8 cellular contexts compared by ENCODE assay signal in the genomic region with DNA sequence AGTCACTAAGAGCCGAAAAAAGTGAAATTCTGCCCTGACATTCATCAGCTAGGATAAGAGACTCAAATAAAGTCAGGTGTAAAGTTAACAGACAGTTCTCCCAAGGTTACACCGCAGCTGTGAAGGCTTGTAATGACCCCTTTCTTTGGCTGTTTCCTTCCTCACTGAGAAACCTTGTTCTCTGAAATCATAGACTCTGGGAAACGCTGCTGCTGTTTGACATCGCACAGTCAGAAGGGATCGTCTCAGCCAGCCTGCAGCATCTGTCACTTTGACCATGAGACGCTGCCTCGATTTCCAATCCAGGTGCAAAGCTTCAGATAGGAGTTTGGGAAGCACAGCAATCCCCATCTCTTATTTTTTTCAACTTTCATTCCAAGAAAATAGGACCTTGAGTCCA. TPM values are rescaled to one million over a fixed set of nuclear protein-coding genes. Genes with fewer than 3 reads are reported as not detected.
DNase-seq lines count a peak whose midpoint lies in the region; ATAC-seq and TF ChIP-seq lines count a peak whose summit lies in the region.

No MANE protein-coding gene starts in this region.

- peak overlapping the region; percentile 74; the same call in 1 of the 2 replicates for H3K9ac ChIP-seq in SK-N-SH
- H3K9ac ChIP-seq in iPS-18a (ENCODE audit: low read length): peak overlapping the region; percentile 69
- H3K9ac ChIP-seq in subcutaneous abdominal adipose tissue (ENCODE audit: low read length in 5 of 5): peak overlapping the region in 2 of 5 donors; percentile 68 to 71

- no peaks in the 10 kb centered on the region for H3K27me3 Mint-ChIP-seq in activated CD4-positive, alpha-beta memory T cell treated with anti-CD3 and anti-CD28 coated beads, Interleukin-2, amount 10 ng/mL, durations not matched to agents 7 days and 5 days

- WGBS in SK-N-SH (ENCODE audit: low lambda C conversion rate): 46% methylated on average over 7 of the region's 7 CpGs

- no peak for ATAC-seq in SK-N-SH treated with all-trans-retinoic acid at 6 μM for 48 hours

- no peak for TF ChIP-seq EP300 in SK-N-SH (IDR thresholded peaks at IDR 0.05; ENCODE audit: borderline replicate concordance in 1 of 2, low read depth in 1 of 2, low read length in 1 of 2)

- H3K27ac ChIP-seq in SK-N-SH (ENCODE audit: low read depth in 2 of 2, low read length in 1 of 2) (peak overlapping the region; percentile 18 to 51; a peak in 2 of 4 replicates), iPS-18a (ENCODE audit: low read length) (no peak overlapping the region), subcutaneous abdominal adipose tissue (ENCODE audit: low read depth, low read length) (peak overlapping the region; percentile 27)

- H3K27me3 ChIP-seq in SK-N-SH (ENCODE audit: insufficient read depth) (no peaks in the 10 kb centered on the region), iPS-18a (ENCODE audit: control insufficient read depth, insufficient read depth, low read length) (peaks cover 12% of the 10 kb centered on the region), subcutaneous abdominal adipose tissue (ENCODE audit: control insufficient read depth in 5 of 5, insufficient read depth in 4 of 5, low read length in 5 of 5) (no peaks in the 10 kb centered on the region)

- no peaks in the 10 kb centered on the region for H3K36me3 Mint-ChIP-seq in activated CD4-positive, alpha-beta memory T cell treated with anti-CD3 and anti-CD28 coated beads, Interleukin-2, amount 10 ng/mL, durations not matched to agents 7 days and 5 days (ENCODE audit: low read depth)

- peak overlapping the region; percentile 83; the same call in 1 of the 2 replicates for H2AFZ ChIP-seq in SK-N-SH (ENCODE audit: low read depth)

- no peaks in the 10 kb centered on the region for H3K79me2 ChIP-seq in SK-N-SH (ENCODE audit: insufficient read depth)

- CTCF ChIA-PET in SK-N-SH (lab: Yijun Ruan, JAX): interaction anchor here (1.0 to 6.9 kb wide), 6 partner anchors 9 to 161 kb away, joined by 3 to 59 read pairs (median 6); a partner anchor contains a TSS
- CTCF ChIA-PET in activated CD4-positive, alpha-beta memory T cell treated with anti-CD3 and anti-CD28 coated beads, Interleukin-2, amount 10 ng/mL, durations not matched to agents 7 days and 5 days (lab: Charles Lee): interaction anchor here (0.8 to 5.1 kb wide), 5 partner anchors 16 to 183 kb away, joined by 3 to 34 read pairs (median 3); a partner anchor contains a TSS

- POLR2A ChIA-PET in SK-N-SH (lab: Yijun Ruan, JAX): no interaction called here
- POLR2A ChIA-PET in activated CD4-positive, alpha-beta memory T cell treated with anti-CD3 and anti-CD28 coated beads, Interleukin-2, amount 10 ng/mL, durations not matched to agents 7 days and 5 days (lab: Charles Lee): interaction anchor here (0.7 to 3.1 kb wide), 7 partner anchors 10 to 156 kb away, joined by 3 to 22 read pairs (median 4); a partner anchor contains a TSS

- no peaks in the 10 kb centered on the region for H3K9me3 Mint-ChIP-seq in activated CD4-positive, alpha-beta memory T cell treated with anti-CD3 and anti-CD28 coated beads, Interleukin-2, amount 10 ng/mL, durations not matched to agents 7 days and 5 days

- no peaks in the 10 kb centered on the region for H3K9me3 ChIP-seq in SK-N-SH
- no peaks in the 10 kb centered on the region for H3K9me3 ChIP-seq in iPS-18a (ENCODE audit: control insufficient read depth, low read depth, low read length)
- no peaks in the 10 kb centered on the region for H3K9me3 ChIP-seq in subcutaneous abdominal adipose tissue (ENCODE audit: control insufficient read depth in 5 of 5, low read length in 5 of 5)

- H3K4me1 Mint-ChIP-seq in activated CD4-positive, alpha-beta memory T cell treated with anti-CD3 and anti-CD28 coated beads, Interleukin-2, amount 10 ng/mL, durations not matched to agents 7 days and 5 days: peaks cover 31% of the 10 kb centered on the region

- no peaks in the 10 kb centered on the region for H4K20me1 ChIP-seq in SK-N-SH (ENCODE audit: insufficient read depth)

- DNase-seq in SK-N-SH: no peak
- DNase-seq in activated CD4-positive, alpha-beta memory T cell treated with anti-CD3 and anti-CD28 coated beads, Interleukin-2, amount 10 ng/mL, durations not matched to agents 7 days and 5 days: no peak
- DNase-seq in NCI-H524 (lab: John Stamatoyannopoulos, UW): no peak
- no peak for DNase-seq in NCI-H1105 (lab: John Stamatoyannopoulos, UW)
- DNase-seq in MV-4-11 (lab: John Stamatoyannopoulos, UW): no peak

- peak overlapping the region; percentile 95 for H3K4me2 ChIP-seq in SK-N-SH

- peak overlapping the region; percentile 81 for H3K4me3 Mint-ChIP-seq in activated CD4-positive, alpha-beta memory T cell treated with anti-CD3 and anti-CD28 coated beads, Interleukin-2, amount 10 ng/mL, durations not matched to agents 7 days and 5 days

- no peak for TF ChIP-seq RAD21 in SK-N-SH (IDR thresholded peaks at IDR 0.05; ENCODE audit: low read length)

- peak overlapping the region; percentile 9 for H3K27ac Mint-ChIP-seq in activated CD4-positive, alpha-beta memory T cell treated with anti-CD3 and anti-CD28 coated beads, Interleukin-2, amount 10 ng/mL, durations not matched to agents 7 days and 5 days

- peaks cover 4% of the 10 kb centered on the region for H3F3A ChIP-seq in SK-N-SH (replicated peaks; ENCODE audit: insufficient read depth)

- H3K4me3 ChIP-seq in SK-N-SH (ENCODE audit: low read depth in 2 of 2, low read length in 1 of 2): peak overlapping the region; percentile 59 to 74
- peak overlapping the region; percentile 63 for H3K4me3 ChIP-seq in iPS-18a (ENCODE audit: low read length)
- H3K4me3 ChIP-seq in subcutaneous abdominal adipose tissue (ENCODE audit: low read depth in 1 of 5, low read length in 5 of 5): peak overlapping the region; percentile 39 to 71 (median 70)

- no peak for TF ChIP-seq CTCF in SK-N-SH (IDR thresholded peaks at IDR 0.05)

- H3K36me3 ChIP-seq in SK-N-SH (replicated peaks in 1 of 2; ENCODE audit: control insufficient read depth in 1 of 2, insufficient read depth in 2 of 2, low read length in 1 of 2): no peaks in the 10 kb centered on the region
- H3K36me3 ChIP-seq in iPS-18a (ENCODE audit: control insufficient read depth, low read depth, low read length): no peaks in the 10 kb centered on the region
- H3K36me3 ChIP-seq in subcutaneous abdominal adipose tissue (ENCODE audit: control insufficient read depth in 5 of 5, insufficient read depth in 5 of 5, low read length in 5 of 5): peaks cover 0 to 6% (median 0%) of the 10 kb centered on the region in 5 donors

- peaks cover 0 to 12% of the 10 kb centered on the region in 2 experiments; a peak in 2 of 4 replicates for H3K4me1 ChIP-seq in SK-N-SH (ENCODE audit: control insufficient read depth in 1 of 2, insufficient read depth in 2 of 2, low read depth in 1 of 2, low read length in 1 of 2)
- H3K4me1 ChIP-seq in iPS-18a (ENCODE audit: control insufficient read depth, low read depth, low read length): peaks cover 18% of the 10 kb centered on the region
- peaks cover 0 to 25% (median 20%) of the 10 kb centered on the region in 5 donors for H3K4me1 ChIP-seq in subcutaneous abdominal adipose tissue (ENCODE audit: control insufficient read depth in 5 of 5, insufficient read depth in 5 of 5, low read length in 5 of 5)

- H3K9me2 ChIP-seq in SK-N-SH: no peaks in the 10 kb centered on the region

TF ChIP-seq in SK-N-SH, 30 proteins besides CTCF, POLR2A, EP300 and RAD21:
- TF ChIP-seq TEAD4 (IDR thresholded peaks at IDR 0.05; ENCODE audit: borderline replicate concordance, insufficient read depth) (no peak), POLR2AphosphoS5 (IDR thresholded peaks at IDR 0.05; ENCODE audit: low read depth, low read length) (no peak), NRF1 (IDR thresholded peaks at IDR 0.05; ENCODE audit: low read depth, low read length) (no peak), RFX5 (IDR thresholded peaks at IDR 0.05; ENCODE audit: low read length) (no peak), RCOR1 (IDR thresholded peaks at IDR 0.05; ENCODE audit: low read length) (no peak), RXRA (IDR thresholded peaks at IDR 0.05; ENCODE audit: borderline replicate concordance, low read depth) (no peak)

TF ChIP-seq in SK-N-SH treated with all-trans-retinoic acid at 6 μM for 48 hours, 23 proteins besides CTCF, POLR2A, EP300 and RAD21 (continues in another document):
- TF ChIP-seq CSDC2 (CRISPR knock-in tag; IDR thresholded peaks at IDR 0.05): no peak
- TF ChIP-seq ZNF8 (CRISPR knock-in tag; IDR thresholded peaks at IDR 0.05): no peak
- TF ChIP-seq ARNTL (CRISPR knock-in tag; IDR thresholded peaks at IDR 0.05; ENCODE audit: borderline replicate concordance, low read depth): no peak
- TF ChIP-seq GLIS3 (CRISPR knock-in tag; IDR thresholded peaks at IDR 0.05): no peak

RNA-seq across cellular contexts. Expression of a gene that starts 0.7 kb away (rescaled TPM):
- 70.6 and 71.6 TPM in 2 replicates for polyA plus RNA-seq in SK-N-SH (2012; rRNA removed)
- polyA plus RNA-seq in SK-N-SH (2012; cell fraction: cytosol; rRNA removed): 28.7 and 41.1 TPM in 2 replicates
- 134 and 143 TPM in 2 replicates for polyA plus RNA-seq in SK-N-SH (2012; cell fraction: nucleus; rRNA removed)
- total RNA-seq in activated CD4-positive, alpha-beta memory T cell treated with anti-CD3 and anti-CD28 coated beads, Interleukin-2, amount 10 ng/mL, durations not matched to agents 7 days and 5 days: 10 to 100 TPM; 39.8 TPM

RNA-seq across cellular contexts. Expression of a gene that starts 26.1 kb away (rescaled TPM):
- 27.9 and 29.7 TPM in 2 replicates for polyA plus RNA-seq in SK-N-SH (2012; rRNA removed)
- polyA plus RNA-seq in SK-N-SH (2012; cell fraction: cytosol; rRNA removed): 15.9 and 18.2 TPM in 2 replicates
- 48.3 and 48.4 TPM in 2 replicates for polyA plus RNA-seq in SK-N-SH (2012; cell fraction: nucleus; rRNA removed)
- total RNA-seq in activated CD4-positive, alpha-beta memory T cell treated with anti-CD3 and anti-CD28 coated beads, Interleukin-2, amount 10 ng/mL, durations not matched to agents 7 days and 5 days: under 1 TPM; 0.50 to 0.63 TPM

RNA-seq across cellular contexts. Expression of a gene that starts 54.8 kb away (rescaled TPM):
- not detected in 2 replicates for polyA plus RNA-seq in SK-N-SH (2012; rRNA removed)
- not detected in 2 replicates for polyA plus RNA-seq in SK-N-SH (2012; cell fraction: cytosol; rRNA removed)
- not detected in 2 replicates for polyA plus RNA-seq in SK-N-SH (2012; cell fraction: nucleus; rRNA removed)
- not detected for total RNA-seq in activated CD4-positive, alpha-beta memory T cell treated with anti-CD3 and anti-CD28 coated beads, Interleukin-2, amount 10 ng/mL, durations not matched to agents 7 days and 5 days

RNA-seq across cellular contexts. Expression of a gene that starts 57.7 kb away (rescaled TPM):
- polyA plus RNA-seq in SK-N-SH (2012; rRNA removed): 0.03 and 0.08 TPM in 2 replicates
- 0.07 and 0.12 TPM in 2 replicates for polyA plus RNA-seq in SK-N-SH (2012; cell fraction: cytosol; rRNA removed)
- polyA plus RNA-seq in SK-N-SH (2012; cell fraction: nucleus; rRNA removed): 0.04 and 0.07 TPM in 2 replicates
- under 1 TPM; 0.28 to 0.45 TPM for total RNA-seq in activated CD4-positive, alpha-beta memory T cell treated with anti-CD3 and anti-CD28 coated beads, Interleukin-2, amount 10 ng/mL, durations not matched to agents 7 days and 5 days

RNA-seq across cellular contexts. Expression of a gene that starts 58.3 kb away (rescaled TPM):
- 4.7 and 5.6 TPM in 2 replicates for polyA plus RNA-seq in SK-N-SH (2012; rRNA removed)
- 2.6 and 3.4 TPM in 2 replicates for polyA plus RNA-seq in SK-N-SH (2012; cell fraction: cytosol; rRNA removed)
- polyA plus RNA-seq in SK-N-SH (2012; cell fraction: nucleus; rRNA removed): 9.9 and 18.4 TPM in 2 replicates
- 1 to 10 TPM; 4.5 to 5.5 TPM for total RNA-seq in activated CD4-positive, alpha-beta memory T cell treated with anti-CD3 and anti-CD28 coated beads, Interleukin-2, amount 10 ng/mL, durations not matched to agents 7 days and 5 days
